Comparison of ENCODE assay signal across 10 cellular contexts in genomic region chr5:2149196-2149541, GRCh38.
A peak's percentile ranks its signal among the peaks of the same experiment; 100 is the strongest.
DNase-seq lines count a peak whose midpoint lies in the region; ATAC-seq and TF ChIP-seq lines count a peak whose summit lies in the region.
"Had no signal": no experiment of that assay in that cellular context is flagged by ENCODE, and none has a peak within 500 bp of the region (broad histone marks: within the 10 kb centered on the region; RNA-seq: fewer than 3 reads in every experiment).

No MANE protein-coding gene starts in this region.

- H3K4me2 ChIP-seq in mesendoderm (ENCODE audit: low read length) = no peak overlapping the region

- H2BK120ac ChIP-seq in mesendoderm (ENCODE audit: low read depth, low read length) = no peak overlapping the region

- H3K4me3 ChIP-seq in mesendoderm (ENCODE audit: low read length) (no peak overlapping the region), BE2C (ENCODE audit: low read depth, low read length) (no peak overlapping the region)
- H3K4me3 ChIP-seq: SJSA1 had no signal

- H3K9me3 Mint-ChIP-seq in type B pancreatic cell = no peaks in the 10 kb centered on the region

- no peaks in the 10 kb centered on the region for H3K79me2 ChIP-seq in mesendoderm (ENCODE audit: control insufficient read depth, insufficient read depth, low read length)

- H3K79me1 ChIP-seq in mesendoderm (ENCODE audit: low read length) = no peaks in the 10 kb centered on the region

- H3K9me3 ChIP-seq in T-helper 17 cell (ENCODE audit: control insufficient read depth, low read length, poor library complexity, severe bottlenecking) (no peaks in the 10 kb centered on the region), BE2C (no peaks in the 10 kb centered on the region)

- no peak overlapping the region for H2AK5ac ChIP-seq in mesendoderm (ENCODE audit: low read length)

- H3K9ac ChIP-seq in mesendoderm (ENCODE audit: low read length) = no peak overlapping the region

- no peaks in the 10 kb centered on the region for H3K36me3 ChIP-seq in mesendoderm (ENCODE audit: control insufficient read depth, insufficient read depth, low read length)
- H3K36me3 ChIP-seq in BE2C = no peaks in the 10 kb centered on the region
- H3K36me3 ChIP-seq: SJSA1 had no signal

- H3K4me3 Mint-ChIP-seq in type B pancreatic cell (no peak overlapping the region), T-helper 17 cell (no peak overlapping the region)
- H3K4me3 Mint-ChIP-seq: naive B cell had no signal

- DNase-seq in SHP77 treated with DMSO at 0.1 percent for 48 hours (lab: John Stamatoyannopoulos, UW) (peak; percentile 73), mesendoderm (peak; percentile 87), type B pancreatic cell (ENCODE audit: extremely low spot score, unreplicated experiment) (no peak), T-helper 17 cell (no peak), BE2C (no peak), NCI-H2081 treated with DMSO at 0.1 percent for 48 hours (lab: John Stamatoyannopoulos, UW) (no peak)
- DNase-seq: naive B cell had no signal

- ATAC-seq in GM18907 (IDR thresholded peaks at IDR 0.05; ENCODE audit: unreplicated experiment) = peak; percentile 91
- ATAC-seq in HG03442 (IDR thresholded peaks at IDR 0.05; ENCODE audit: unreplicated experiment) = peak; percentile 86
- no peak for ATAC-seq in T-helper 17 cell

- no peak overlapping the region for H3K23ac ChIP-seq in mesendoderm (ENCODE audit: low read length)

- H3K4me1 Mint-ChIP-seq in type B pancreatic cell (ENCODE audit: unreplicated experiment) = peaks cover 8% of the 10 kb centered on the region
- H3K4me1 Mint-ChIP-seq in T-helper 17 cell = no peaks in the 10 kb centered on the region
- H3K4me1 Mint-ChIP-seq: naive B cell had no signal

- no peak overlapping the region for H3K27ac ChIP-seq in mesendoderm (ENCODE audit: low read depth, low read length)
- H3K27ac ChIP-seq: SJSA1 had no signal

- H2BK15ac ChIP-seq in mesendoderm (replicated peaks; ENCODE audit: low read depth) = no peak overlapping the region

- H3K36me3 Mint-ChIP-seq in type B pancreatic cell (no peaks in the 10 kb centered on the region), T-helper 17 cell (ENCODE audit: low read depth) (peaks cover 2% of the 10 kb centered on the region)
- H3K36me3 Mint-ChIP-seq: naive B cell had no signal

- no peaks in the 10 kb centered on the region for H3K4me1 ChIP-seq in mesendoderm (ENCODE audit: control insufficient read depth, low read depth, low read length)
- no peaks in the 10 kb centered on the region for H3K4me1 ChIP-seq in BE2C

- no peak overlapping the region for H3K4ac ChIP-seq in mesendoderm (ENCODE audit: low read depth, low read length)

- no peak overlapping the region for H2BK5ac ChIP-seq in mesendoderm (ENCODE audit: low read length)

- no peak overlapping the region for H3K27ac Mint-ChIP-seq in type B pancreatic cell
- no peak overlapping the region for H3K27ac Mint-ChIP-seq in T-helper 17 cell
- H3K27ac Mint-ChIP-seq: naive B cell had no signal

- H3K56ac ChIP-seq in mesendoderm (ENCODE audit: low read length) = no peak overlapping the region

- no peaks in the 10 kb centered on the region for H3K27me3 ChIP-seq in mesendoderm (ENCODE audit: insufficient read depth, low read length, poor library complexity)
- H3K27me3 ChIP-seq in BE2C = no peaks in the 10 kb centered on the region
- H3K27me3 ChIP-seq: SJSA1 had no signal

- no peak overlapping the region for H4K8ac ChIP-seq in mesendoderm (ENCODE audit: low read depth, low read length)

- no peak overlapping the region for H4K5ac ChIP-seq in mesendoderm (ENCODE audit: low read length)

- H3K27me3 Mint-ChIP-seq in type B pancreatic cell (peaks cover 19% of the 10 kb centered on the region), T-helper 17 cell (peaks cover 28% of the 10 kb centered on the region)

- no CpG with 5 or more reads among the region's 15 CpGs for WGBS in mesendoderm (ENCODE audit: extremely low coverage, insufficient coverage, low lambda C conversion rate)

- H3K18ac ChIP-seq in mesendoderm (ENCODE audit: low read length) = no peak overlapping the region

- TF ChIP-seq CTCF in type B pancreatic cell (conservative IDR thresholded peaks at IDR 0.05) (no peak), BE2C (IDR thresholded peaks at IDR 0.05; ENCODE audit: low read depth, low read length) (no peak)

Comparison
In these comparisons a context has a peak if more than half of its experiments do, and no peak if none do; other contexts are left out.
1. DNase-seq: peak in SHP77 treated with DMSO at 0.1 percent for 48 hours (single experiment) and mesendoderm (single experiment); none in type B pancreatic cell (single experiment), T-helper 17 cell (0 of 3), BE2C (single experiment) and NCI-H2081 treated with DMSO at 0.1 percent for 48 hours (single experiment).